In genomic region chr11:106770489-106771100, GRCh38 we compare ENCODE assay signal across 11 cellular contexts.
"Had no signal": no experiment of that assay in that cellular context is flagged by ENCODE, and none has a peak within 500 bp of the region (broad histone marks: within the 10 kb centered on the region; RNA-seq: fewer than 3 reads in every experiment).

No MANE protein-coding gene starts in this region.

- H3K4me2 ChIP-seq: hepatocyte had no signal

- H3K27me3 ChIP-seq: hepatocyte had no signal

- H3K79me2 ChIP-seq: hepatocyte had no signal

- DNase-seq: activated CD4-positive, alpha-beta T cell treated with anti-CD3 and anti-CD28 coated beads, Interleukin-2, amount 50 U/mL, for 48 hours; activated naive CD4-positive, alpha-beta T cell treated with anti-CD3 and anti-CD28 coated beads, Interleukin-2, amount 10 ng/mL, durations not matched to agents 7 days and 5 days; activated T-cell treated with anti-CD3 and anti-CD28 coated beads, Interleukin-2, amount 50 U/mL, for 24 hours; cortex of kidney; effector memory CD4-positive, alpha-beta T cell; retina; stimulated activated naive CD8-positive, alpha-beta T cell treated with anti-CD3 and anti-CD28 coated beads, Interleukin-15, Interleukin-2, amounts not matched to agents 100 U/mL and 50 U/mL, for 24 hours; WERI-Rb-1 had no signal

- ATAC-seq: natural killer cell treated with Interleukin-12 subunit alpha and Interleukin-12 subunit beta and Interleukin-15 and Interleukin-18, amount 100 ng/mL, for 72 hours; stimulated activated naive CD8-positive, alpha-beta T cell treated with anti-CD3 and anti-CD28 coated beads, Interleukin-15, Interleukin-2, amounts not matched to agents 100 U/mL and 50 U/mL, for 24 hours had no signal

- H3K36me3 ChIP-seq: WERI-Rb-1 had no signal

- H3K4me3 ChIP-seq: hepatocyte, skin epidermis had no signal

- H2AFZ ChIP-seq: hepatocyte had no signal

- H3K27ac ChIP-seq: hepatocyte, skin epidermis, WERI-Rb-1 had no signal
